ENCODE assay signal across 12 cellular contexts in genomic region chr15:48868549-48868948, GRCh38. TPM values are rescaled to one million over a fixed set of nuclear protein-coding genes. Genes with fewer than 3 reads are reported as not detected.
DNase-seq lines count a peak whose midpoint lies in the region; ATAC-seq and TF ChIP-seq lines count a peak whose summit lies in the region.
"Had no signal": no experiment of that assay in that cellular context is flagged by ENCODE, and none has a peak within 500 bp of the region (broad histone marks: within the 10 kb centered on the region; RNA-seq: fewer than 3 reads in every experiment).

No MANE protein-coding gene starts in this region.

- peak; percentile 87 for DNase-seq in EL
- peak; percentile 71 for DNase-seq in NCI-H226
- DNase-seq in mammary epithelial cell = peak; percentile 86
- DNase-seq in myocyte (ENCODE audit: low read depth) = peak; percentile 41
- DNase-seq in heart left ventricle = no peak
- no peak for DNase-seq in DMS79 treated with DMSO at 0.1 percent for 48 hours (lab: John Stamatoyannopoulos, UW)
- DNase-seq in hippocampal formation (lab: John Stamatoyannopoulos, UW) = no peak
- DNase-seq: DND-41, mesendoderm, psoas muscle, thyroid gland had no signal

- BruUV-seq in mammary epithelial cell (replicated peaks; lab: Mats Ljungman, UMichigan) = no TSS peak

- H3K4me1 ChIP-seq in mammary epithelial cell (ENCODE audit: insufficient read depth, low read length) (peaks cover 25% of the 10 kb centered on the region), heart left ventricle (peaks cover 0 to 9% (median 0%) of the 10 kb centered on the region in 12 donors)
- H3K4me1 ChIP-seq: psoas muscle, thyroid gland had no signal

- no peak for TF ChIP-seq CTCF in mammary epithelial cell (conservative IDR thresholded peaks at IDR 0.05 in 1 of 2, IDR thresholded peaks at IDR 0.05 in 1 of 2; ENCODE audit: extremely low read depth in 1 of 2, insufficient read depth in 1 of 2, low read depth in 1 of 2, low read length in 2 of 2)
- no peak for TF ChIP-seq CTCF in heart left ventricle (IDR thresholded peaks at IDR 0.05)

- H3K9ac ChIP-seq in mammary epithelial cell (ENCODE audit: insufficient read depth, low read length) = no peak overlapping the region

- H3K27ac ChIP-seq in mammary epithelial cell (ENCODE audit: insufficient read depth, low read depth, low read length) (peak overlapping the region; percentile 75), heart left ventricle (peak overlapping the region in 1 of 12 donors; percentile 7)
- H3K27ac ChIP-seq: psoas muscle, thyroid gland had no signal

- H4K20me1 ChIP-seq in mammary epithelial cell (ENCODE audit: insufficient read depth, low read length) = no peaks in the 10 kb centered on the region

- no peaks in the 10 kb centered on the region for H3K79me2 ChIP-seq in mammary epithelial cell (ENCODE audit: insufficient read depth, low read length)

- WGBS in mammary epithelial cell (ENCODE audit: low coverage, missing lambda C conversion rate) = 0% methylated on average over 2 of the region's 2 CpGs
- WGBS in heart left ventricle, 4 donors = 48 to 55% (median 51%) methylated on average over 2 of the region's 2 CpGs

- H2AFZ ChIP-seq in mammary epithelial cell (ENCODE audit: low read depth, low read length) = no peak overlapping the region

- intact Hi-C loops in mammary epithelial cell (cut with micrococcal nuclease) = no loop called here
- intact Hi-C loops in heart left ventricle (cut with DNase I) = no loop called here

- no peaks in the 10 kb centered on the region for H3K9me3 ChIP-seq in mammary epithelial cell (replicated peaks; ENCODE audit: insufficient read depth, low read length)
- H3K9me3 ChIP-seq in heart left ventricle = no peaks in the 10 kb centered on the region
- H3K9me3 ChIP-seq: psoas muscle, thyroid gland had no signal

- H3K36me3 ChIP-seq in mammary epithelial cell (ENCODE audit: insufficient read depth, low read length) = no peaks in the 10 kb centered on the region
- H3K36me3 ChIP-seq in heart left ventricle = no peaks in the 10 kb centered on the region
- H3K36me3 ChIP-seq: thyroid gland had no signal

- peak overlapping the region; percentile 76 for H3K4me2 ChIP-seq in mammary epithelial cell (ENCODE audit: insufficient read depth, low read depth, low read length)

- no peaks in the 10 kb centered on the region for H3K27me3 ChIP-seq in mammary epithelial cell (ENCODE audit: insufficient read depth, low read length)
- H3K27me3 ChIP-seq in heart left ventricle = no peaks in the 10 kb centered on the region
- H3K27me3 ChIP-seq: thyroid gland had no signal

- dilution Hi-C loops in mammary epithelial cell (cut with HindIII; ENCODE audit: low sequenced_read_pairs) = loop anchor here (25.0 kb wide), 1 partner anchor 269 kb away; no protein-coding TSS in a partner anchor

- CTCF ChIA-PET in mammary epithelial cell (lab: Charles Lee; ENCODE audit: low non-redundant PET) = no interaction called here

- peak overlapping the region in 1 of 3 experiments; percentile 11 for H3K4me3 ChIP-seq in mammary epithelial cell (replicated peaks in 1 of 3; ENCODE audit: insufficient read depth in 1 of 3, low read depth in 2 of 3, low read length in 3 of 3)
- H3K4me3 ChIP-seq in heart left ventricle = no peak overlapping the region
- H3K4me3 ChIP-seq: psoas muscle, thyroid gland had no signal

- no peak for TF ChIP-seq POLR2A in heart left ventricle (IDR thresholded peaks at IDR 0.05)

- ATAC-seq in heart left ventricle (no peak), HG02870 (IDR thresholded peaks at IDR 0.05; ENCODE audit: unreplicated experiment) (no peak)
- ATAC-seq: psoas muscle had no signal

- in situ Hi-C loops in mammary epithelial cell (cut with MboI; ENCODE audit: low sequenced_read_pairs in 2 of 2) = loop anchor here (5.0 to 25.0 kb wide), 5 partner anchors 94 to 1269 kb away; partner anchors contain the start of genes SHC4 (in 2 of the 2) and FGF7 (in 1 of the 2)

RNA-seq across cellular contexts. Expression of gene EID1, which starts 9.4 kb away (rescaled TPM):
- total RNA-seq in mammary epithelial cell (100 to 1,000 TPM in 1 of 2 donors, 10 to 100 TPM in 1; 84.6 to 147 TPM), myocyte (273 and 278 TPM in 2 replicates), heart left ventricle (100 to 1,000 TPM; 169 to 393 (median 224) TPM)
- polyA plus RNA-seq in mammary epithelial cell (105 TPM), heart left ventricle (100 to 1,000 TPM; 161 to 198 TPM)
- 34.1 TPM for polyA minus RNA-seq in mammary epithelial cell
- 153 TPM for polyA plus RNA-seq in myocyte (2012)

RNA-seq across cellular contexts. Expression of gene CEP152, which starts 57.7 kb away (rescaled TPM):
- total RNA-seq in mammary epithelial cell (1 to 10 TPM; 2.5 to 9.2 TPM), myocyte (1.2 and 1.6 TPM in 2 replicates), heart left ventricle (1 to 10 TPM in 7 of 9 donors, under 1 TPM in 2; 0.90 to 3.2 (median 1.8) TPM)
- polyA plus RNA-seq in mammary epithelial cell (0.66 TPM), heart left ventricle (1 to 10 TPM in 1 of 2 donors, under 1 TPM in 1; 0.61 to 1.6 TPM)
- 0.36 TPM for polyA minus RNA-seq in mammary epithelial cell
- polyA plus RNA-seq in myocyte (2012) = 1.0 TPM

Comparison
In these comparisons a context has a peak if more than half of its experiments do, and no peak if none do; other contexts are left out.
1. DNase-seq: peak in EL (single experiment), NCI-H226 (single experiment), mammary epithelial cell (single experiment) and myocyte (single experiment); none in heart left ventricle (0 of 5), DMS79 treated with DMSO at 0.1 percent for 48 hours (single experiment) and hippocampal formation (0 of 2).